ENCODE assay signal across 1 cellular context in the genomic region with DNA sequence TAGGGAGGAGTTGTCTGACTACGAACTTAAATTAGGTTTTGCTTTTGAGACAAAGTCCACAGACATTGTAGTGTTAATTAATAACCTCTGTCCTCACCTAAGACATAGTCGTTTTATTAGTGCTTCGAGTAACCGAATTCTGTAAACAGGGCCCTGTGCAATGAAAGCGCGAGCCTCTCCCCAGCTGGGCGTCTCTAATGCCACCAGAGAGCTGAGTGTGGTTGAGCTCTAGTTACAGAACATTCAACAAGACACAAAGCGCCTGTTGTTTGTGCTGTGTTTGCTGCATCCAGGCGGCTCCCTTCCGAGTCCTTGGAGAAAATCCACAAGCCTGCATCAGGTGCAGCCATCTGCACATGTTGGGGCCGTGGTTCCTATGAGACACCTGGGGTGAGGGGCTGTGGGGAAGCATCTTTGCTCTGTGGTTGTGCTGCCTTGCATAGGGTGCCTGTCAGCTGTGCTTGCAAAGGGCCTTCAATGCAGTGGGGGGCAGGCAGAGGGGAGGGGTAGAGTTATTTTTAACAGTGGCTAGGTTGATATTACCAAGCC.
TF ChIP-seq lines count a peak whose summit lies in the region.

No MANE protein-coding gene starts in this region.

TF ChIP-seq in K562, 482 proteins besides CTCF, POLR2A, EP300 and RAD21 (continued from another document):
- TF ChIP-seq GABPA (tag; conservative IDR thresholded peaks at IDR 0.05; ENCODE audit: low read depth) (no peak), EHMT2 (IDR thresholded peaks at IDR 0.05) (no peak), HEY1 (CRISPR knock-in tag; IDR thresholded peaks at IDR 0.05; ENCODE audit: borderline replicate concordance) (no peak), ZSCAN32 (CRISPR knock-in tag; IDR thresholded peaks at IDR 0.05) (no peak), TARDBP (IDR thresholded peaks at IDR 0.05) (no peak), ZNF561 (CRISPR knock-in tag; conservative IDR thresholded peaks at IDR 0.05) (no peak), HSF4 (CRISPR knock-in tag; IDR thresholded peaks at IDR 0.05; ENCODE audit: borderline replicate concordance) (no peak), ZNF699 (CRISPR knock-in tag; IDR thresholded peaks at IDR 0.05; ENCODE audit: insufficient replicate concordance) (no peak), ARNT (IDR thresholded peaks at IDR 0.05) (no peak), ZNF134 (CRISPR knock-in tag; conservative IDR thresholded peaks at IDR 0.05) (no peak), HNRNPK (IDR thresholded peaks at IDR 0.05; ENCODE audit: low read depth, low read length, poor library complexity, severe bottlenecking) (no peak), OTX1 (CRISPR knock-in tag; IDR thresholded peaks at IDR 0.05) (no peak), POU5F1 (IDR thresholded peaks at IDR 0.05; ENCODE audit: borderline replicate concordance, low read depth, low read length, partially characterized antibody) (no peak)
